1 cellular context compared by ENCODE assay signal in the genomic region with DNA sequence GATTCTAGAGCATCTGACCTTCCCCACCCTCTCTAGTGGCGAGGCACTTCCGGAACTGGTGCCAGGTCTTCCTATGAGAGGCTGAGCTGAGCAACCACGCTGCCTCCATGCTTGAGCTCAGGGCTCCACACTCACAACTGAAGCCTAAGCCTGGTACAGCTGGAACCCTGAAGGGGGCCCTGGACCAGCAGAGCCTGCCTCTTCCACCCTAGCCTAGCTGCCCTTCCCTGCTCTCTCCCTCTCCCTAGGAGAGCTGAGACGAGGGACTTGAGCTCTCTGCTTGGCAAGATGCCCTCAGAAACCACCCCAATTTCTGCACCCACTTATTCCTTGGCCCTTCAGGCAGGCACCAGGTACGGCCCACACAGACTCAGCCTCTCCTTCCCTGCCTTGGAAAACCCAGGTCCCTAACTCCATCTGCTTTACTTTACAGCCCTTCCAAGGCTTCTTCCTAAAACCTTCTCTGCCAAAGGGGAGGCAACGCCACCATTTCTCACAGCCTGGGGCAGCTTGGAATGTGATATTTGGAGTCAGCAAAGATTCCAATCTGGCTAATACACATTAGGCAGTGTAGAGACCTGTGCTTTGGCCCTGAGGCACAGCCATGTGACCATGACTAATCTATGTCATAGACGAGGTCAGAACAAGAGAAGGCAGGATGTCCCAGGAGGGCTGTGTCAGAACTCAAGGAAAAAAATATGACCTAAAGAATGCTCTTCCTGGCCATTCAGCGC.
TF ChIP-seq lines count a peak whose summit lies in the region.

No MANE protein-coding gene starts in this region.

TF ChIP-seq in endothelial cell of umbilical vein, 7 proteins besides CTCF, POLR2A, EP300 and RAD21 (continued from another document):
- peak; percentile 69 for TF ChIP-seq MAX (IDR thresholded peaks at IDR 0.05; ENCODE audit: insufficient read depth, insufficient read length)
- TF ChIP-seq FOS (IDR thresholded peaks at IDR 0.05; ENCODE audit: borderline replicate concordance, insufficient read depth, low read length): peak; percentile 38
- TF ChIP-seq MYC (IDR thresholded peaks at IDR 0.05; ENCODE audit: low read depth, low read length): no peak
- peak; percentile 65 for TF ChIP-seq JUN (IDR thresholded peaks at IDR 0.05; ENCODE audit: borderline replicate concordance, insufficient read depth, insufficient read length, low read depth)
- TF ChIP-seq POLR2AphosphoS5 (IDR thresholded peaks at IDR 0.05; ENCODE audit: insufficient read depth, low read depth, low read length): no peak
TF ChIP-seq in endothelial cell of umbilical vein: peak in this region for 4.
